In the genomic region with DNA sequence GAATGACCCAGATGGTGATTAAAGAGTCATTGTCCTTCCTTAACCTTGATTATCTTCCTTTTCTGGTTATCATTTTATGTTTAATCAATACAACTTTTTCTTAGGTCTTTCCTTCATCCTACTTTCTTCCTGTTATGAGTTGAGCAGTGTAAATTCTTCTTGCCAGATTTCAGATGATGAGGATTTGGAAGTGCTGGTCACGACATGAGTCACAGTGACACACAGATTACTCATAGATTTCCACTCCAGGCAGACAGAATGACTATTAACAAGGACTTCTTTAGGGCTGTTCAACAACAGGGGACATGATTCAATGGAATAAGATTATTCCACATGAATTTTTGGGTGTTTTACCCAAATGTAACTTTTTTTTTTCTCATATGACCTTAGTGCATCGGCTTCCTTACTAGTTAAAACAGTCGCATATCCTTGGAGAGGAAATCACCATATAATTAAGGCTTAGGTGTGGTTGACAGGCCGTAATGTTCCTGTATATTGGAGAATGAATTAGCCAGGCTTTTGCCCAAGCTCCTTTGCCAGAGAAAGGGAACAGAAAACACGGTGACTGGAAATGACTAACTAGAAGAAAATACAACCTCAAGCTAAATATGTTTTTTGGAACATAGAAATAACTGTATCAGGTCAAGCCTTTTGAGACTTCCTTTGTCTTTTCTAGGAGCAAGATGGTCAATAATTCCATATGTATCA, we compare ENCODE assay signal across 13 cellular contexts. TPM values are rescaled to one million over a fixed set of nuclear protein-coding genes. Genes with fewer than 3 reads are reported as not detected.
DNase-seq lines count a peak whose midpoint lies in the region; ATAC-seq, FAIRE-seq and TF ChIP-seq lines count a peak whose summit lies in the region.
"Had no signal": no experiment of that assay in that cellular context is flagged by ENCODE, and none has a peak within 500 bp of the region (broad histone marks: within the 10 kb centered on the region; RNA-seq: fewer than 3 reads in every experiment).

No MANE protein-coding gene starts in this region.

- peaks cover 18% of the 10 kb centered on the region for H3K9me3 Mint-ChIP-seq in HFFc6
- H3K9me3 Mint-ChIP-seq: activated CD4-positive, alpha-beta T cell treated with anti-CD3 and anti-CD28 coated beads, Interleukin-2, amount 10 ng/mL, durations not matched to agents 24 days and 14 days had no signal

- H3K27me3 Mint-ChIP-seq in HFFc6 (ENCODE audit: insufficient read depth) = no peaks in the 10 kb centered on the region; the same call in 1 of the 2 replicates
- H3K27me3 Mint-ChIP-seq: activated CD4-positive, alpha-beta T cell treated with anti-CD3 and anti-CD28 coated beads, Interleukin-2, amount 10 ng/mL, durations not matched to agents 24 days and 14 days had no signal

- peak overlapping the region; percentile 85 for H3K4me2 ChIP-seq in keratinocyte (ENCODE audit: control insufficient read depth, extremely low read depth, insufficient read depth, low read depth, low read length)

- no peak for TF ChIP-seq CTCF in HFFc6 (IDR thresholded peaks at IDR 0.05)
- no peak for TF ChIP-seq CTCF in keratinocyte (optimal IDR thresholded peaks at IDR 0.05 in 1 of 3, IDR thresholded peaks at IDR 0.05 in 1 of 3, conservative IDR thresholded peaks at IDR 0.05 in 1 of 3; ENCODE audit: extremely low read depth in 1 of 3, insufficient read depth in 2 of 3, low read length in 3 of 3)

- peaks cover 69% of the 10 kb centered on the region for H3K36me3 Mint-ChIP-seq in HFFc6 (ENCODE audit: low read depth)

- H3K36me3 ChIP-seq in keratinocyte (ENCODE audit: control insufficient read depth in 2 of 2, extremely low read depth in 1 of 2, insufficient read depth in 2 of 2, low read length in 2 of 2) = no peaks in the 10 kb centered on the region

- H3K4me3 Mint-ChIP-seq in HFFc6 = peak overlapping the region; percentile 63
- H3K4me3 Mint-ChIP-seq: activated CD4-positive, alpha-beta T cell treated with anti-CD3 and anti-CD28 coated beads, Interleukin-2, amount 10 ng/mL, durations not matched to agents 24 days and 14 days had no signal

- H2AFZ ChIP-seq in keratinocyte (ENCODE audit: control insufficient read depth, low read length) = no peak overlapping the region

- H3K27ac Mint-ChIP-seq in HFFc6 = peak overlapping the region; percentile 92
- H3K27ac Mint-ChIP-seq: activated CD4-positive, alpha-beta T cell treated with anti-CD3 and anti-CD28 coated beads, Interleukin-2, amount 10 ng/mL, durations not matched to agents 24 days and 14 days had no signal

- H3K4me1 ChIP-seq in keratinocyte (ENCODE audit: control insufficient read depth, extremely low read depth, insufficient read depth, low read length) = peaks cover 15% of the 10 kb centered on the region

- H3K4me3 ChIP-seq in keratinocyte (ENCODE audit: control insufficient read depth in 2 of 3, extremely low read depth in 1 of 3, insufficient read depth in 2 of 3, low read depth in 1 of 3, low read length in 3 of 3) = peak overlapping the region in 2 of 3 experiments; percentile 29 to 57

- H3K27ac ChIP-seq in keratinocyte (ENCODE audit: control insufficient read depth, insufficient read depth, low read length) = peak overlapping the region; percentile 71

- H3K4me1 Mint-ChIP-seq in HFFc6 (ENCODE audit: low read depth) = peaks cover 98% of the 10 kb centered on the region
- H3K4me1 Mint-ChIP-seq: activated CD4-positive, alpha-beta T cell treated with anti-CD3 and anti-CD28 coated beads, Interleukin-2, amount 10 ng/mL, durations not matched to agents 24 days and 14 days had no signal

- peak; percentile 96 for FAIRE-seq in keratinocyte (lab: Jason Lieb, UNC)
- FAIRE-seq: frontal cortex had no signal

- peak; percentile 98 for DNase-seq in A172 (ENCODE audit: low spot score)
- peak; percentile 98 for DNase-seq in HFFc6
- DNase-seq in astrocyte of the hippocampus (ENCODE audit: low read depth, low spot score) = peak; percentile 91
- DNase-seq in keratinocyte (ENCODE audit: low read depth, low spot score) = peak; percentile 86
- no peak for DNase-seq in NCI-H526 (lab: John Stamatoyannopoulos, UW)
- DNase-seq in NCI-H1417 (lab: John Stamatoyannopoulos, UW) = no peak
- DNase-seq in NCI-H510A treated with DMSO at 0.1 percent for 48 hours (lab: John Stamatoyannopoulos, UW) = no peak
- DNase-seq: activated CD4-positive, alpha-beta T cell treated with anti-CD3 and anti-CD28 coated beads, Interleukin-2, amount 10 ng/mL, durations not matched to agents 24 days and 14 days; DMS153; NCI-H1436 treated with DMSO at 0.1 percent for 48 hours; stimulated activated CD4-positive, alpha-beta T cell treated with anti-CD3 and anti-CD28 coated beads, Interleukin-15, amount 100 ng/mL, for 24 hours had no signal

- no peak overlapping the region for H3K9ac ChIP-seq in keratinocyte (ENCODE audit: control insufficient read depth, extremely low read depth, insufficient read depth, low read length)

- dilution Hi-C loops in keratinocyte (cut with MboI; ENCODE audit: extremely low pct_ligation_motif_present, low sequenced_read_pairs) = no loop called here

- no peak for ATAC-seq in GM19463 (IDR thresholded peaks at IDR 0.05; ENCODE audit: unreplicated experiment)

- no peaks in the 10 kb centered on the region for H4K20me1 ChIP-seq in keratinocyte (ENCODE audit: control insufficient read depth, extremely low read depth, insufficient read depth, low read length)

- no peaks in the 10 kb centered on the region for H3K27me3 ChIP-seq in keratinocyte (ENCODE audit: control insufficient read depth, extremely low read depth, insufficient read depth, low read length)

- no peaks in the 10 kb centered on the region for H3K79me2 ChIP-seq in keratinocyte (ENCODE audit: control insufficient read depth, insufficient read depth, low read length)

- H3K9me3 ChIP-seq in keratinocyte (ENCODE audit: control insufficient read depth, low read depth, low read length) = no peaks in the 10 kb centered on the region

- no peaks in the 10 kb centered on the region for H3K9me1 ChIP-seq in keratinocyte (ENCODE audit: control insufficient read depth, extremely low read depth, insufficient read depth, low read length)

RNA-seq across cellular contexts. Expression of a gene that starts 44.2 kb away (rescaled TPM):
- total RNA-seq in A172 (2014; rRNA removed; shearing (Covaris generic)) = 14.0 and 18.2 TPM in 2 replicates
- 100 to 1,000 TPM; 151 to 310 (median 270) TPM for total RNA-seq in HFFc6 (2021; fragmentation: NEBNext Ultra II Directional; extraction: Animal tissue kit (Norgen Biotek cat#: 25700))
- polyA plus RNA-seq in keratinocyte = 0.05 TPM in 1 of 3 replicates, not detected in the others
- not detected for polyA plus RNA-seq in keratinocyte (2011; ENCODE audit: low read depth)
- 0.01 TPM in 1 of 2 replicates, not detected in the other for polyA plus RNA-seq in keratinocyte (2011; cell fraction: cytosol; rRNA removed)
- not detected in 2 replicates for polyA plus RNA-seq in keratinocyte (2011; cell fraction: nucleus; rRNA removed)
- polyA plus RNA-seq in keratinocyte (2012; ENCODE audit: low replicate concordance) = not detected in 2 replicates
- polyA minus RNA-seq in keratinocyte = 0.13 TPM in 1 of 3 replicates, not detected in the others
- not detected for polyA minus RNA-seq in keratinocyte (2011; cell fraction: cytosol; rRNA and poly(A)+ RNA removed)
- polyA minus RNA-seq in keratinocyte (2011; cell fraction: nucleus; rRNA and poly(A)+ RNA removed) = not detected in 2 replicates
- total RNA-seq: activated CD4-positive, alpha-beta T cell treated with anti-CD3 and anti-CD28 coated beads, Interleukin-2, amount 10 ng/mL, durations not matched to agents 24 days and 14 days had no signal

Comparison
In these comparisons a context has a peak if more than half of its experiments do, and no peak if none do; other contexts are left out.
1. DNase-seq: peak in A172 (single experiment), HFFc6 (single experiment), astrocyte of the hippocampus (single experiment) and keratinocyte (single experiment); none in NCI-H526 (0 of 2), NCI-H1417 (0 of 3) and NCI-H510A treated with DMSO at 0.1 percent for 48 hours (single experiment).